In genomic region chr14:23695220-23695999, GRCh38 we compare ENCODE assay signal across 9 cellular contexts. TPM values are rescaled to one million over a fixed set of nuclear protein-coding genes. Genes with fewer than 3 reads are reported as not detected.
DNase-seq lines count a peak whose midpoint lies in the region; ATAC-seq and TF ChIP-seq lines count a peak whose summit lies in the region.
"Had no signal": no experiment of that assay in that cellular context is flagged by ENCODE, and none has a peak within 500 bp of the region (broad histone marks: within the 10 kb centered on the region; RNA-seq: fewer than 3 reads in every experiment).

No MANE protein-coding gene starts in this region.

- peaks cover 6% of the 10 kb centered on the region for H3K4me1 Mint-ChIP-seq in endothelial cell (ENCODE audit: unreplicated experiment)
- H3K4me1 Mint-ChIP-seq: activated naive CD4-positive, alpha-beta T cell treated with anti-CD3 and anti-CD28 coated beads, Interleukin-2, amount 10 ng/mL, durations not matched to agents 7 days and 5 days had no signal

- H3K4me3 Mint-ChIP-seq in endothelial cell (ENCODE audit: unreplicated experiment), result no peak overlapping the region
- H3K4me3 Mint-ChIP-seq: activated naive CD4-positive, alpha-beta T cell treated with anti-CD3 and anti-CD28 coated beads, Interleukin-2, amount 10 ng/mL, durations not matched to agents 7 days and 5 days had no signal

- H3K4me1 ChIP-seq in tibial nerve, result peaks cover 0 to 23% (median 10%) of the 10 kb centered on the region in 4 donors

- no peak for TF ChIP-seq POLR2A in tibial nerve (IDR thresholded peaks at IDR 0.05)

- no peaks in the 10 kb centered on the region for H3K9me3 ChIP-seq in tibial nerve

- TF ChIP-seq EP300 in tibial nerve (IDR thresholded peaks at IDR 0.05), result no peak

- peaks cover 8% of the 10 kb centered on the region for H3K36me3 Mint-ChIP-seq in endothelial cell (ENCODE audit: low read depth, unreplicated experiment)
- H3K36me3 Mint-ChIP-seq: activated naive CD4-positive, alpha-beta T cell treated with anti-CD3 and anti-CD28 coated beads, Interleukin-2, amount 10 ng/mL, durations not matched to agents 7 days and 5 days had no signal

- H3K27ac ChIP-seq in tibial nerve, result no peak overlapping the region

- no peaks in the 10 kb centered on the region for H3K36me3 ChIP-seq in tibial nerve

- 8 to 9% methylated on average over 19 of the region's 19 CpGs for WGBS in tibial nerve, 2 donors

- no peak overlapping the region for H3K27ac Mint-ChIP-seq in endothelial cell (ENCODE audit: unreplicated experiment)
- H3K27ac Mint-ChIP-seq: activated naive CD4-positive, alpha-beta T cell treated with anti-CD3 and anti-CD28 coated beads, Interleukin-2, amount 10 ng/mL, durations not matched to agents 7 days and 5 days had no signal

- no peaks in the 10 kb centered on the region for H3K27me3 ChIP-seq in tibial nerve

- no peak for ATAC-seq in HG03039 (IDR thresholded peaks at IDR 0.05; ENCODE audit: unreplicated experiment)
- ATAC-seq: GM12878 had no signal

- H3K4me3 ChIP-seq in tibial nerve, result peak overlapping the region in 3 of 4 donors; percentile 26 to 42 (median 33)
- H3K4me3 ChIP-seq: GM12878 had no signal

- no peaks in the 10 kb centered on the region for H3K9me3 Mint-ChIP-seq in endothelial cell (ENCODE audit: unreplicated experiment)
- H3K9me3 Mint-ChIP-seq: activated naive CD4-positive, alpha-beta T cell treated with anti-CD3 and anti-CD28 coated beads, Interleukin-2, amount 10 ng/mL, durations not matched to agents 7 days and 5 days had no signal

- no peak for TF ChIP-seq CTCF in endothelial cell (IDR thresholded peaks at IDR 0.05; ENCODE audit: unreplicated experiment)
- TF ChIP-seq CTCF in tibial nerve (IDR thresholded peaks at IDR 0.05), result no peak

- H3K27me3 Mint-ChIP-seq in endothelial cell (ENCODE audit: unreplicated experiment), result no peaks in the 10 kb centered on the region
- H3K27me3 Mint-ChIP-seq: activated naive CD4-positive, alpha-beta T cell treated with anti-CD3 and anti-CD28 coated beads, Interleukin-2, amount 10 ng/mL, durations not matched to agents 7 days and 5 days had no signal

- DNase-seq in NCI-H2227 treated with DMSO at 0.1 percent for 48 hours (lab: John Stamatoyannopoulos, UW), result peak; percentile 43
- DNase-seq in endothelial cell (ENCODE audit: low spot score), result peak; percentile 63
- peak; percentile 2 for DNase-seq in medulla oblongata (ENCODE audit: extremely low spot score)
- peak; percentile 7 to 15 for DNase-seq in tibial nerve (ENCODE audit: low spot score in 2 of 2)
- DNase-seq in activated T-cell treated with anti-CD3 and anti-CD28 coated beads, Interleukin-2, amount 50 U/mL, for 1 hour, result no peak
- no peak for DNase-seq in kidney tubule cell (ENCODE audit: low spot score)
- DNase-seq: activated naive CD4-positive, alpha-beta T cell treated with anti-CD3 and anti-CD28 coated beads, Interleukin-2, amount 10 ng/mL, durations not matched to agents 7 days and 5 days had no signal

RNA-seq across cellular contexts. Expression of gene DHRS2, which starts 59.2 kb away (rescaled TPM):
- not detected for total RNA-seq in endothelial cell (ENCODE audit: unreplicated experiment)
- under 1 TPM in 1 of 4 donors, not detected in 3; 0.90 TPM for total RNA-seq in tibial nerve

Comparison
In these comparisons a context has a peak if more than half of its experiments do, and no peak if none do; other contexts are left out.
1. DNase-seq: peak in NCI-H2227 treated with DMSO at 0.1 percent for 48 hours (single experiment), endothelial cell (single experiment), medulla oblongata (single experiment) and tibial nerve (2 of 2); none in activated T-cell treated with anti-CD3 and anti-CD28 coated beads, Interleukin-2, amount 50 U/mL, for 1 hour (single experiment) and kidney tubule cell (single experiment).